25 cellular contexts compared by ENCODE assay signal in the genomic region with DNA sequence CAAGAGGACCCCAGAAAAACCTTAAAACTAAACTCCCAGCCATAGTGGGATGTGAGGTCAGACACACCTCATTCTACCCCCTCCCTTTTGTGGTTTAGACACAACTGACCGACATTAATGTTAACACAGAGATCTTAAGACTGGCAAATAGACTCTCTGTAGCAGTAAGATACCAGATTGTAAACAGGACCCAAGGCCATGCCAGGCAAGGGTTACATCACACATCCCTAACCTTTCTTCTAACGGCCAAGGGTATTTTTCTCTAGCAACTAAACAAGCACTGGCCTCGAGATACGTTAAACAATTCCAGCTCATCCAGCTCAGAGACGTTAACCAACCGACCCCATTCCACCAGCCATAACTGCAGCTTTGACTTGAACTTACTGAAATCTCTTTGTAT. TPM values are rescaled to one million over a fixed set of nuclear protein-coding genes. Genes with fewer than 3 reads are reported as not detected.
DNase-seq lines count a peak whose midpoint lies in the region; ATAC-seq, FAIRE-seq and TF ChIP-seq lines count a peak whose summit lies in the region.
"Had no signal": no experiment of that assay in that cellular context is flagged by ENCODE, and none has a peak within 500 bp of the region (broad histone marks: within the 10 kb centered on the region; RNA-seq: fewer than 3 reads in every experiment).

No MANE protein-coding gene starts in this region.

- H3K4me1 ChIP-seq in liver (ENCODE audit: control insufficient read depth in 4 of 4, insufficient read depth in 4 of 4, low read length in 3 of 4) (peaks cover 14 to 80% (median 51%) of the 10 kb centered on the region in 4 donors), HepG2 (ENCODE audit: insufficient read depth, low read length) (no peaks in the 10 kb centered on the region), endodermal cell (ENCODE audit: control insufficient read depth, insufficient read depth, low read length) (peaks cover 10% of the 10 kb centered on the region), right lobe of liver (peaks cover 0 to 82% (median 32%) of the 10 kb centered on the region in 4 donors)
- H3K4me1 ChIP-seq: A549 had no signal

- FAIRE-seq in HepG2 (lab: Jason Lieb, UNC) = no peak
- FAIRE-seq: A549, GM12878, GM12892, GM18507 had no signal

- H3K9ac ChIP-seq in liver (ENCODE audit: low read depth in 1 of 2, low read length in 2 of 2) (peak overlapping the region in 1 of 2 donors; percentile 87), HepG2 (ENCODE audit: insufficient read depth, low read depth, low read length) (no peak overlapping the region), endodermal cell (ENCODE audit: extremely low read depth, low read length, poor library complexity, severe bottlenecking) (no peak overlapping the region)
- H3K9ac ChIP-seq: BLaER1 treated with 17β-estradiol and CSF1 and Interleukin-3, amounts not matched to agents 10 nM and 100 nM had no signal

- H3K27me3 Mint-ChIP-seq in endodermal cell (ENCODE audit: insufficient read depth) = no peaks in the 10 kb centered on the region
- no peaks in the 10 kb centered on the region for H3K27me3 Mint-ChIP-seq in MCF 10A (ENCODE audit: insufficient read depth, unreplicated experiment)
- H3K27me3 Mint-ChIP-seq: CD4-positive, alpha-beta T cell had no signal

- CTCF ChIA-PET in HepG2 (lab: Yijun Ruan, JAX; ENCODE audit: low intra/inter-chr PET ratio, low total read pairs) = no interaction called here
- CTCF ChIA-PET in MCF 10A (lab: Yijun Ruan, JAX) = interaction anchor here (0.6 to 1.5 kb wide), 4 partner anchors 11 to 1097 kb away, joined by 3 to 6 read pairs (median 4); no protein-coding TSS in a partner anchor

- no peaks in the 10 kb centered on the region for H3K79me2 ChIP-seq in HepG2 (ENCODE audit: insufficient read depth, low read length)

- intact Hi-C loops in HepG2 (cut with micrococcal nuclease; ENCODE audit: unreplicated experiment) = no loop called here
- intact Hi-C loops in right lobe of liver (cut with DNase I) = no loop called here
- intact Hi-C loops in MCF 10A (cut with micrococcal nuclease) = no loop called here

- H2AFZ ChIP-seq in HepG2 (ENCODE audit: low read length) = no peak overlapping the region

- no peak for ATAC-seq in HepG2
- peak; percentile 5 to 35 (median 19) for ATAC-seq in right lobe of liver
- ATAC-seq: A549; CD8-positive, alpha-beta T cell; GM12878 had no signal

- H3K4me3 ChIP-seq in liver (ENCODE audit: low read depth in 1 of 3, low read length in 3 of 3) = no peak overlapping the region
- no peak overlapping the region for H3K4me3 ChIP-seq in HepG2 (replicated peaks in 1 of 3; ENCODE audit: insufficient read depth in 1 of 3, low read depth in 2 of 3, low read length in 3 of 3)
- H3K4me3 ChIP-seq in endodermal cell (ENCODE audit: low read length) = no peak overlapping the region
- H3K4me3 ChIP-seq in right lobe of liver = no peak overlapping the region
- H3K4me3 ChIP-seq: A549; BLaER1 treated with 17β-estradiol and CSF1 and Interleukin-3, amounts not matched to agents 10 nM and 100 nM; GM12878 had no signal

- in situ Hi-C loops in HepG2 (cut with HindIII; ENCODE audit: extremely low pct_ligation_motif_present, low pct_unique_long_range_greater_than_20kb) = no loop called here

- TF ChIP-seq RAD21 in liver (IDR thresholded peaks at IDR 0.05) (no peak), HepG2 (CRISPR knock-in tag; IDR thresholded peaks at IDR 0.05) (no peak)

- no peak for DNase-seq in HepG2 (ENCODE audit: low spot score)
- DNase-seq in endodermal cell = peak; percentile 27
- peak in 1 of 3 donors; percentile 54 for DNase-seq in right lobe of liver
- DNase-seq in MCF 10A (ENCODE audit: unreplicated experiment) = no peak
- no peak for DNase-seq in 8988T
- no peak for DNase-seq in COLO668 (lab: John Stamatoyannopoulos, UW; ENCODE audit: unreplicated experiment)
- DNase-seq: AML-193; CD4-positive, alpha-beta T cell; CD8-positive, alpha-beta T cell; COR-L47; DMS 273 treated with DMSO at 0.1 percent for 48 hours; DMS153; DMS53; DMS79; DND-41; EL; GDM1 had no signal

- H3K36me3 ChIP-seq in liver (ENCODE audit: control insufficient read depth in 4 of 4, insufficient read depth in 3 of 4, low read depth in 1 of 4, low read length in 3 of 4) (peaks cover 0 to 7% (median 4%) of the 10 kb centered on the region in 4 donors), HepG2 (replicated peaks in 1 of 2; ENCODE audit: control insufficient read depth in 1 of 2, insufficient read depth in 2 of 2, low read length in 2 of 2) (peaks cover 0 to 12% of the 10 kb centered on the region in 2 experiments; a peak in 2 of 5 replicates), endodermal cell (ENCODE audit: control insufficient read depth, insufficient read depth, low read length) (peaks cover 26% of the 10 kb centered on the region), right lobe of liver (no peaks in the 10 kb centered on the region)

- TF ChIP-seq EP300 in HepG2 (IDR thresholded peaks at IDR 0.05; ENCODE audit: low read depth in 2 of 2, low read length in 2 of 2) (no peak), HepG2 (CRISPR knock-in tag; IDR thresholded peaks at IDR 0.05; ENCODE audit: borderline replicate concordance) (no peak)

- no peak overlapping the region for H3K4me2 ChIP-seq in HepG2 (ENCODE audit: low read depth, low read length)
- H3K4me2 ChIP-seq: A549; BLaER1 treated with 17β-estradiol and CSF1 and Interleukin-3, amounts not matched to agents 10 nM and 100 nM had no signal

- TF ChIP-seq CTCF in liver (IDR thresholded peaks at IDR 0.05; ENCODE audit: low read depth, low read length, missing input control) = no peak
- TF ChIP-seq CTCF in HepG2 (CRISPR knock-in tag; IDR thresholded peaks at IDR 0.05) = no peak
- TF ChIP-seq CTCF in endodermal cell (conservative IDR thresholded peaks at IDR 0.05) = no peak
- TF ChIP-seq CTCF in right lobe of liver (IDR thresholded peaks at IDR 0.05) = no peak
- TF ChIP-seq CTCF in MCF 10A (IDR thresholded peaks at IDR 0.05; ENCODE audit: unreplicated experiment) = no peak

- H3K4me1 Mint-ChIP-seq in endodermal cell (peaks cover 26% of the 10 kb centered on the region), MCF 10A (ENCODE audit: insufficient read depth, unreplicated experiment) (peaks cover 12% of the 10 kb centered on the region)
- H3K4me1 Mint-ChIP-seq: B cell had no signal

- WGBS in liver = 31% methylated on average over 6 of the region's 6 CpGs
- WGBS in HepG2 (ENCODE audit: low lambda C conversion rate) = 53% methylated on average over 6 of the region's 6 CpGs
- 89 to 94% methylated on average over 4 to 6 of the region's 6 CpGs for WGBS in endodermal cell (ENCODE audit: insufficient coverage in 1 of 2, insufficient read length in 1 of 2), 2 experiments
- WGBS in right lobe of liver (ENCODE audit: insufficient coverage, low coverage, low lambda C conversion rate, missing lambda C conversion rate) = 10% methylated on average over 4 of the region's 6 CpGs

- BruUV-seq in HepG2 (replicated peaks; lab: Mats Ljungman, UMichigan) = no TSS peak
- no TSS peak for BruUV-seq in MCF 10A (replicated peaks; lab: Mats Ljungman, UMichigan)

- peak overlapping the region; percentile 92 to 96 for H3K27ac ChIP-seq in liver (ENCODE audit: low read depth in 1 of 2, low read length in 2 of 2)
- H3K27ac ChIP-seq in HepG2 (ENCODE audit: extremely low read length, insufficient read depth, low read length) = no peak overlapping the region
- no peak overlapping the region for H3K27ac ChIP-seq in endodermal cell (ENCODE audit: low read depth, low read length)
- peak overlapping the region; percentile 54 to 99 (median 94) for H3K27ac ChIP-seq in right lobe of liver
- H3K27ac ChIP-seq: A549; BLaER1 treated with 17β-estradiol and CSF1 and Interleukin-3, amounts not matched to agents 10 nM and 100 nM; C4-2B had no signal

- TF ChIP-seq POLR2A in HepG2 (IDR thresholded peaks at IDR 0.05; ENCODE audit: insufficient read depth in 1 of 2, low read depth in 2 of 2, low read length in 2 of 2) = no peak
- TF ChIP-seq POLR2A in right lobe of liver (IDR thresholded peaks at IDR 0.05) = no peak

- no peaks in the 10 kb centered on the region for H3K27me3 ChIP-seq in liver (ENCODE audit: control insufficient read depth in 4 of 4, insufficient read depth in 4 of 4, low read length in 3 of 4)
- no peaks in the 10 kb centered on the region for H3K27me3 ChIP-seq in HepG2 (ENCODE audit: control insufficient read depth in 1 of 2, insufficient read depth in 2 of 2, low read length in 2 of 2)
- H3K27me3 ChIP-seq in endodermal cell (ENCODE audit: control insufficient read depth, insufficient read depth, low read length, poor library complexity, severe bottlenecking) = no peaks in the 10 kb centered on the region
- no peaks in the 10 kb centered on the region for H3K27me3 ChIP-seq in right lobe of liver
- H3K27me3 ChIP-seq: BLaER1 treated with 17β-estradiol and CSF1 and Interleukin-3, amounts not matched to agents 10 nM and 100 nM had no signal

- POLR2A ChIA-PET in HepG2 (lab: Yijun Ruan, JAX) (no interaction called here), MCF 10A (lab: Yijun Ruan, JAX) (interaction anchor here (1.2 kb wide), 1 partner anchor 1106 kb away, joined by 3 read pairs; no protein-coding TSS in a partner anchor)

- H3K4me3 Mint-ChIP-seq in endodermal cell (no peak overlapping the region), MCF 10A (ENCODE audit: unreplicated experiment) (no peak overlapping the region)
- H3K4me3 Mint-ChIP-seq: B cell; CD4-positive, alpha-beta T cell; CD8-positive, alpha-beta T cell had no signal

- H3K9me3 ChIP-seq in liver (ENCODE audit: control insufficient read depth in 4 of 4, low read length in 3 of 4) (no peaks in the 10 kb centered on the region), HepG2 (ENCODE audit: low read length) (no peaks in the 10 kb centered on the region), endodermal cell (ENCODE audit: control insufficient read depth, low read length) (peaks cover 14% of the 10 kb centered on the region), right lobe of liver (no peaks in the 10 kb centered on the region)
- H3K9me3 ChIP-seq: A549; BLaER1 treated with 17β-estradiol and CSF1 and Interleukin-3, amounts not matched to agents 10 nM and 100 nM had no signal

- no peaks in the 10 kb centered on the region for H4K20me1 ChIP-seq in HepG2 (ENCODE audit: insufficient read depth, low read length)

- H3K9me3 Mint-ChIP-seq in endodermal cell (peaks cover 26% of the 10 kb centered on the region), MCF 10A (ENCODE audit: unreplicated experiment) (no peaks in the 10 kb centered on the region)
- H3K9me3 Mint-ChIP-seq: CD4-positive, alpha-beta T cell; CD8-positive, alpha-beta T cell had no signal

- H3K36me3 Mint-ChIP-seq in endodermal cell (ENCODE audit: low read depth) (peaks cover 49% of the 10 kb centered on the region), MCF 10A (ENCODE audit: insufficient read depth, unreplicated experiment) (peaks cover 23% of the 10 kb centered on the region)

- H3K27ac Mint-ChIP-seq in endodermal cell = no peak overlapping the region
- H3K27ac Mint-ChIP-seq in MCF 10A (ENCODE audit: low read depth, unreplicated experiment) = no peak overlapping the region
- H3K27ac Mint-ChIP-seq: B cell; CD4-positive, alpha-beta T cell; CD8-positive, alpha-beta T cell had no signal

RNA-seq across cellular contexts. Expression of gene NSUN2, which starts 38.8 kb away (rescaled TPM):
- total RNA-seq in liver = 10 to 100 TPM; 26.9 to 52.2 TPM
- polyA plus RNA-seq in liver = 10 to 100 TPM; 27.2 to 29.1 TPM
- total RNA-seq in HepG2 (2016; rRNA removed; fragmentation: Illumina TruSeq; extraction: Trizol) = 69.1 and 71.4 TPM in 2 replicates
- total RNA-seq in HepG2 (2016; cell fraction: cytosol; rRNA removed; fragmentation: Illumina TruSeq; extraction: Trizol; ENCODE audit: low read depth) = 12.3 and 15.9 TPM in 2 replicates
- 58.5 and 66.7 TPM in 2 replicates for total RNA-seq in HepG2 (2016; cell fraction: insoluble cytoplasmic fraction; rRNA removed; fragmentation: Illumina TruSeq; extraction: Trizol)
- total RNA-seq in HepG2 (2016; cell fraction: membrane; rRNA removed; fragmentation: Illumina TruSeq; extraction: Trizol) = 16.2 and 18.1 TPM in 2 replicates
- total RNA-seq in HepG2 (2016; cell fraction: nucleus; rRNA removed; fragmentation: Illumina TruSeq; extraction: Trizol) = 50.6 and 60.7 TPM in 2 replicates
- polyA plus RNA-seq in HepG2 (2011; rRNA removed) = 51.7 and 52.1 TPM in 2 replicates
- 24.9 and 27.2 TPM in 2 replicates for polyA plus RNA-seq in HepG2 (2011; cell fraction: cytosol; rRNA removed)
- 138 and 148 TPM in 2 replicates for polyA plus RNA-seq in HepG2 (2011; cell fraction: nucleus; rRNA removed)
- polyA plus RNA-seq in HepG2 (2012) = 44.6 and 48.0 TPM in 2 replicates
- polyA plus RNA-seq in HepG2 (2016; cell fraction: cytosol; fragmentation: Illumina TruSeq; extraction: Trizol; ENCODE audit: low read depth) = 2.3 and 3.1 TPM in 2 replicates
- 59.3 and 62.8 TPM in 2 replicates for polyA plus RNA-seq in HepG2 (2016; cell fraction: insoluble cytoplasmic fraction; fragmentation: Illumina TruSeq; extraction: Trizol; ENCODE audit: low read depth)
- 7.1 and 8.4 TPM in 2 replicates for polyA plus RNA-seq in HepG2 (2016; cell fraction: membrane; fragmentation: Illumina TruSeq; extraction: Trizol; ENCODE audit: low read depth)
- 140 and 147 TPM in 2 replicates for polyA plus RNA-seq in HepG2 (2016; cell fraction: nucleus; fragmentation: Illumina TruSeq; extraction: Trizol; ENCODE audit: insufficient read depth, low read depth)
- 25.9 and 113 TPM in 2 replicates for polyA minus RNA-seq in HepG2 (2011; rRNA and poly(A)+ RNA removed; ENCODE audit: low replicate concordance)
- 17.2 and 20.0 TPM in 2 replicates for polyA minus RNA-seq in HepG2 (2011; cell fraction: cytosol; rRNA and poly(A)+ RNA removed)
- polyA minus RNA-seq in HepG2 (2011; cell fraction: nucleus; rRNA and poly(A)+ RNA removed) = 82.3 and 82.4 TPM in 2 replicates
- total RNA-seq in endodermal cell = 10 to 100 TPM; 71.8 to 90.8 TPM
- polyA plus RNA-seq in endodermal cell (2013, experiment 1 of 2) = 55.2 TPM
- 53.9 TPM for polyA plus RNA-seq in endodermal cell (2013, experiment 2 of 2)
- 10 to 100 TPM; 24.6 to 42.5 (median 29.1) TPM for total RNA-seq in right lobe of liver
- 89.6 and 95.7 TPM in 2 replicates for total RNA-seq in MCF 10A (2022)

RNA-seq across cellular contexts. Expression of gene SRD5A1, which starts 39.2 kb away (rescaled TPM):
- 10 to 100 TPM in 1 of 2 donors, 1 to 10 TPM in 1; 6.3 to 87.0 TPM for total RNA-seq in liver
- 10 to 100 TPM; 43.1 to 52.2 TPM for polyA plus RNA-seq in liver
- total RNA-seq in HepG2 (2016; rRNA removed; fragmentation: Illumina TruSeq; extraction: Trizol) = 6.1 and 7.1 TPM in 2 replicates
- total RNA-seq in HepG2 (2016; cell fraction: cytosol; rRNA removed; fragmentation: Illumina TruSeq; extraction: Trizol; ENCODE audit: low read depth) = 2.8 and 4.1 TPM in 2 replicates
- 5.8 and 5.9 TPM in 2 replicates for total RNA-seq in HepG2 (2016; cell fraction: insoluble cytoplasmic fraction; rRNA removed; fragmentation: Illumina TruSeq; extraction: Trizol)
- total RNA-seq in HepG2 (2016; cell fraction: membrane; rRNA removed; fragmentation: Illumina TruSeq; extraction: Trizol) = 5.5 and 6.5 TPM in 2 replicates
- total RNA-seq in HepG2 (2016; cell fraction: nucleus; rRNA removed; fragmentation: Illumina TruSeq; extraction: Trizol) = 4.9 and 7.7 TPM in 2 replicates
- 9.9 and 11.3 TPM in 2 replicates for polyA plus RNA-seq in HepG2 (2011; rRNA removed)
- polyA plus RNA-seq in HepG2 (2011; cell fraction: cytosol; rRNA removed) = 7.8 and 8.2 TPM in 2 replicates
- 10.7 TPM in 2 replicates for polyA plus RNA-seq in HepG2 (2011; cell fraction: nucleus; rRNA removed)
- polyA plus RNA-seq in HepG2 (2012) = 4.4 and 4.9 TPM in 2 replicates
- polyA plus RNA-seq in HepG2 (2016; cell fraction: cytosol; fragmentation: Illumina TruSeq; extraction: Trizol; ENCODE audit: low read depth) = 3.6 and 3.9 TPM in 2 replicates
- polyA plus RNA-seq in HepG2 (2016; cell fraction: insoluble cytoplasmic fraction; fragmentation: Illumina TruSeq; extraction: Trizol; ENCODE audit: low read depth) = 8.8 and 9.6 TPM in 2 replicates
- 6.4 and 6.8 TPM in 2 replicates for polyA plus RNA-seq in HepG2 (2016; cell fraction: membrane; fragmentation: Illumina TruSeq; extraction: Trizol; ENCODE audit: low read depth)
- 8.8 and 9.4 TPM in 2 replicates for polyA plus RNA-seq in HepG2 (2016; cell fraction: nucleus; fragmentation: Illumina TruSeq; extraction: Trizol; ENCODE audit: insufficient read depth, low read depth)
- polyA minus RNA-seq in HepG2 (2011; rRNA and poly(A)+ RNA removed; ENCODE audit: low replicate concordance) = 19.3 and 93.8 TPM in 2 replicates
- polyA minus RNA-seq in HepG2 (2011; cell fraction: cytosol; rRNA and poly(A)+ RNA removed) = 2.8 and 4.6 TPM in 2 replicates
- polyA minus RNA-seq in HepG2 (2011; cell fraction: nucleus; rRNA and poly(A)+ RNA removed) = 10.6 and 11.2 TPM in 2 replicates
- 10 to 100 TPM; 15.0 to 16.2 TPM for total RNA-seq in endodermal cell
- 20.6 TPM for polyA plus RNA-seq in endodermal cell (2013, experiment 1 of 2)
- 18.0 TPM for polyA plus RNA-seq in endodermal cell (2013, experiment 2 of 2)
- 10 to 100 TPM; 13.5 to 87.6 (median 52.2) TPM for total RNA-seq in right lobe of liver
- 12.2 and 12.4 TPM in 2 replicates for total RNA-seq in MCF 10A (2022)

Comparison
In these comparisons a context has a peak if more than half of its experiments do, and no peak if none do; other contexts are left out.
1. H3K27ac ChIP-seq: peak in liver (2 of 2) and right lobe of liver (3 of 3); none in HepG2 (single experiment) and endodermal cell (single experiment).